In genomic region chr13:79384022-79384610, GRCh38 we compare ENCODE assay signal across 22 cellular contexts. TPM values are rescaled to one million over a fixed set of nuclear protein-coding genes. Genes with fewer than 3 reads are reported as not detected.
DNase-seq lines count a peak whose midpoint lies in the region; ATAC-seq, FAIRE-seq and TF ChIP-seq lines count a peak whose summit lies in the region.
"Had no signal": no experiment of that assay in that cellular context is flagged by ENCODE, and none has a peak within 500 bp of the region (broad histone marks: within the 10 kb centered on the region; RNA-seq: fewer than 3 reads in every experiment).

No MANE protein-coding gene starts in this region.

- H3K23me2 ChIP-seq in H1 (ENCODE audit: low read depth, low read length), result no peaks in the 10 kb centered on the region

- no peak for ATAC-seq in activated naive CD8-positive, alpha-beta T cell treated with anti-CD3 and anti-CD28 coated beads, Interleukin-2, amount 50 U/mL, for 24 hours
- ATAC-seq in GM18867 (IDR thresholded peaks at IDR 0.05; ENCODE audit: unreplicated experiment), result no peak
- ATAC-seq: left ventricle myocardium superior had no signal

- no peak overlapping the region for H4K5ac ChIP-seq in H1 (ENCODE audit: insufficient read length, low read depth, low read length)

- no peak for TF ChIP-seq POLR2A in H1 (IDR thresholded peaks at IDR 0.05; ENCODE audit: control extremely low read depth in 1 of 2, low read depth in 2 of 2, low read length in 2 of 2)

- no peak overlapping the region for H3K4ac ChIP-seq in H1 (replicated peaks; ENCODE audit: insufficient read length, low read depth, low read length)

- H3K36me3 Mint-ChIP-seq in activated naive CD8-positive, alpha-beta T cell treated with anti-CD3 and anti-CD28 coated beads, Interleukin-2, amount 50 U/mL, for 24 hours (ENCODE audit: low read depth), result peaks cover 29% of the 10 kb centered on the region
- H3K36me3 Mint-ChIP-seq in activated naive CD8-positive, alpha-beta T cell treated with anti-CD3 and anti-CD28 coated beads for 36 hours, result peaks cover 35% of the 10 kb centered on the region

- H2AK5ac ChIP-seq in H1 (ENCODE audit: low read depth, low read length), result no peak overlapping the region

- H3K4me1 Mint-ChIP-seq in activated naive CD8-positive, alpha-beta T cell treated with anti-CD3 and anti-CD28 coated beads, Interleukin-2, amount 50 U/mL, for 24 hours, result peaks cover 84% of the 10 kb centered on the region
- H3K4me1 Mint-ChIP-seq in activated naive CD8-positive, alpha-beta T cell treated with anti-CD3 and anti-CD28 coated beads for 36 hours, result peaks cover 71% of the 10 kb centered on the region

- H3K27ac ChIP-seq in H1 (ENCODE audit: low read depth, low read length), result no peak overlapping the region
- H3K27ac ChIP-seq: cardiac muscle cell, esophagus muscularis mucosa, right atrium auricular region, tibial nerve had no signal

- DNase-seq in activated naive CD8-positive, alpha-beta T cell treated with anti-CD3 and anti-CD28 coated beads, Interleukin-2, amount 50 U/mL, for 24 hours, result no peak
- no peak for DNase-seq in activated naive CD8-positive, alpha-beta T cell treated with anti-CD3 and anti-CD28 coated beads for 36 hours
- DNase-seq in NCI-H2171 (lab: John Stamatoyannopoulos, UW) (peak; percentile 22), H1 (ENCODE audit: low read depth in 1 of 2, low spot score in 2 of 2) (no peak), SIG-M5 (lab: John Stamatoyannopoulos, UW) (no peak), cerebellum (ENCODE audit: low spot score) (no peak)
- DNase-seq in activated naive CD4-positive, alpha-beta T cell treated with Interleukin-2 at 50 U/mL for 16 hours, result no peak
- DNase-seq: CD4-positive, CD25-positive, alpha-beta regulatory T cell; left ventricle myocardium superior; NCI-H187; NCI-H510A; SHP77; stimulated activated CD4-positive, alpha-beta T cell treated with anti-CD3 and anti-CD28 coated beads, Interleukin-15, amount 100 ng/mL, for 24 hours; stimulated activated naive CD4-positive, alpha-beta T cell had no signal

- WGBS in H1 (ENCODE audit: extremely low coverage in 1 of 2, insufficient coverage in 1 of 2, insufficient read length in 1 of 2, insufficient replicate concordance in 2 of 2, low coverage in 1 of 2, low lambda C conversion rate in 2 of 2, missing lambda C conversion rate in 1 of 2), 2 experiments, result 95% methylated on average over 5 of the region's 5 CpGs; no CpG with 5 or more reads in 1 of the 2 experiments

- no peak overlapping the region for H2AFZ ChIP-seq in H1 (ENCODE audit: low read length)

- no peak overlapping the region for H4K91ac ChIP-seq in H1 (replicated peaks; ENCODE audit: insufficient read length, low read length)

- no peak overlapping the region for H2BK120ac ChIP-seq in H1 (replicated peaks; ENCODE audit: low read depth, low read length)

- peaks cover 1 to 13% of the 10 kb centered on the region in 2 experiments for H4K20me1 ChIP-seq in H1 (replicated peaks in 1 of 2; ENCODE audit: control insufficient read depth in 1 of 2, insufficient read depth in 2 of 2, low read length in 2 of 2)

- no peak overlapping the region for H3K9ac ChIP-seq in H1 (replicated peaks in 1 of 4; ENCODE audit: extremely low read depth in 1 of 4, low read depth in 3 of 4, low read length in 3 of 4)

- H4K8ac ChIP-seq in H1 (ENCODE audit: extremely low read depth, insufficient read depth, low read length), result peak overlapping the region; percentile 45; the same call in 1 of the 2 replicates

- H3K27me3 ChIP-seq in H1 (replicated peaks in 1 of 4; ENCODE audit: control insufficient read depth in 3 of 4, extremely low read depth in 1 of 4, insufficient read depth in 3 of 4, low read length in 3 of 4), result no peaks in the 10 kb centered on the region
- H3K27me3 ChIP-seq: cardiac muscle cell, esophagus muscularis mucosa, right atrium auricular region, tibial nerve had no signal

- H3K18ac ChIP-seq in H1 (ENCODE audit: extremely low read depth, low read length), result no peak overlapping the region; the same call in 1 of the 2 replicates

- H3K9me3 Mint-ChIP-seq in activated naive CD8-positive, alpha-beta T cell treated with anti-CD3 and anti-CD28 coated beads, Interleukin-2, amount 50 U/mL, for 24 hours, result no peaks in the 10 kb centered on the region
- no peaks in the 10 kb centered on the region for H3K9me3 Mint-ChIP-seq in activated naive CD8-positive, alpha-beta T cell treated with anti-CD3 and anti-CD28 coated beads for 36 hours
- H3K9me3 Mint-ChIP-seq: activated T-helper 2 cell treated with anti-CD3 and anti-CD28 coated beads, Interferon-gamma antibody, Interleukin-2, Interleukin-4, amounts not matched to agents 10 μg/mL and 5 μg/mL and 100 μg/mL, durations not matched to agents 14 hours and 24 hours and 36 hours; CD4-positive, CD25-positive, alpha-beta regulatory T cell; T-helper 1 cell treated with Interleukin-12 subunit alpha and Interleukin-12 subunit beta and Interleukin-4 antibody, amounts not matched to agents 30 μg/mL and 1 μg/mL, for 36 hours had no signal

- H3K14ac ChIP-seq in H1 (ENCODE audit: insufficient read length), result no peak overlapping the region

- H3K36me3 ChIP-seq in H1 (ENCODE audit: control insufficient read depth in 2 of 4, insufficient read depth in 4 of 4, low read length in 3 of 4), result no peaks in the 10 kb centered on the region
- H3K36me3 ChIP-seq: cardiac muscle cell, esophagus muscularis mucosa, right atrium auricular region, tibial nerve had no signal

- CTCF ChIA-PET in H1 (lab: Charles Lee; ENCODE audit: partially characterized antibody), result interaction anchor here (0.7 to 0.9 kb wide), 2 partner anchors 104 to 655 kb away, joined by 3 read pairs; no protein-coding TSS in a partner anchor

- no peak overlapping the region for H3K23ac ChIP-seq in H1 (ENCODE audit: insufficient read length)

- no peaks in the 10 kb centered on the region; the same call in 1 of the 2 replicates for H3K79me1 ChIP-seq in H1 (ENCODE audit: low read depth, low read length)

- peaks cover 4 to 99% of the 10 kb centered on the region in 2 experiments; a peak in 3 of 4 replicates for H3K79me2 ChIP-seq in H1 (ENCODE audit: control insufficient read depth in 1 of 2, insufficient read depth in 2 of 2, low read length in 2 of 2)

- POLR2A ChIA-PET in H1 (lab: Charles Lee; ENCODE audit: partially characterized antibody), result no interaction called here

- H2BK5ac ChIP-seq in H1 (ENCODE audit: low read depth, low read length), result no peak overlapping the region

- no peak overlapping the region for H2BK12ac ChIP-seq in H1 (ENCODE audit: low read depth, low read length)

- H3K56ac ChIP-seq in H1 (replicated peaks; ENCODE audit: insufficient read length, low read depth, low read length), result no peak overlapping the region

- no peaks in the 10 kb centered on the region for H3K9me3 ChIP-seq in H1 (ENCODE audit: insufficient read depth in 2 of 2, low read depth in 1 of 2, low read length in 1 of 2)
- H3K9me3 ChIP-seq: esophagus muscularis mucosa, right atrium auricular region, tibial nerve had no signal

- TF ChIP-seq EP300 in H1 (IDR thresholded peaks at IDR 0.05; ENCODE audit: borderline replicate concordance in 1 of 2, low read depth in 2 of 2, low read length in 2 of 2), result no peak

- no peaks in the 10 kb centered on the region for H3K27me3 Mint-ChIP-seq in activated naive CD8-positive, alpha-beta T cell treated with anti-CD3 and anti-CD28 coated beads, Interleukin-2, amount 50 U/mL, for 24 hours
- H3K27me3 Mint-ChIP-seq in activated naive CD8-positive, alpha-beta T cell treated with anti-CD3 and anti-CD28 coated beads for 36 hours, result no peaks in the 10 kb centered on the region
- H3K27me3 Mint-ChIP-seq: CD4-positive, CD25-positive, alpha-beta regulatory T cell had no signal

- H3K27ac Mint-ChIP-seq in activated naive CD8-positive, alpha-beta T cell treated with anti-CD3 and anti-CD28 coated beads, Interleukin-2, amount 50 U/mL, for 24 hours, result peak overlapping the region; percentile 43
- H3K27ac Mint-ChIP-seq in activated naive CD8-positive, alpha-beta T cell treated with anti-CD3 and anti-CD28 coated beads for 36 hours, result no peak overlapping the region
- H3K27ac Mint-ChIP-seq: activated T-helper 2 cell treated with anti-CD3 and anti-CD28 coated beads, Interferon-gamma antibody, Interleukin-2, Interleukin-4, amounts not matched to agents 10 μg/mL and 5 μg/mL and 100 μg/mL, durations not matched to agents 14 hours and 24 hours and 36 hours; T-helper 1 cell treated with Interleukin-12 subunit alpha and Interleukin-12 subunit beta and Interleukin-4 antibody, amounts not matched to agents 30 μg/mL and 1 μg/mL, for 36 hours had no signal

- no peak overlapping the region; the same call in 1 of the 2 replicates for H2BK15ac ChIP-seq in H1 (ENCODE audit: low read length)

- TF ChIP-seq RAD21 in H1 (IDR thresholded peaks at IDR 0.05 in 1 of 2, conservative IDR thresholded peaks at IDR 0.05 in 1 of 2; ENCODE audit: low read depth in 2 of 2, low read length in 2 of 2), result no peak

- peak overlapping the region in 1 of 2 experiments; percentile 49; a peak in 1 of 4 replicates for H3K4me2 ChIP-seq in H1 (ENCODE audit: insufficient read depth in 1 of 2, low read depth in 2 of 2, low read length in 2 of 2)

- FAIRE-seq in H1 (lab: Jason Lieb, UNC), result no peak
- FAIRE-seq: HTR-8/SVneo had no signal

- no peak overlapping the region for H3K4me3 Mint-ChIP-seq in activated naive CD8-positive, alpha-beta T cell treated with anti-CD3 and anti-CD28 coated beads, Interleukin-2, amount 50 U/mL, for 24 hours
- no peak overlapping the region for H3K4me3 Mint-ChIP-seq in activated naive CD8-positive, alpha-beta T cell treated with anti-CD3 and anti-CD28 coated beads for 36 hours
- H3K4me3 Mint-ChIP-seq: T-helper 1 cell treated with Interleukin-12 subunit alpha and Interleukin-12 subunit beta and Interleukin-4 antibody, amounts not matched to agents 30 μg/mL and 1 μg/mL, for 36 hours had no signal

- H3K4me1 ChIP-seq in H1 (replicated peaks in 1 of 4; ENCODE audit: control insufficient read depth in 3 of 4, insufficient read depth in 4 of 4, low read length in 3 of 4), result peaks cover 0 to 5% (median 1%) of the 10 kb centered on the region in 4 experiments; a peak in 4 of 7 replicates

- peak overlapping the region in 1 of 4 experiments; percentile 7; a peak in 1 of 8 replicates for H3K4me3 ChIP-seq in H1 (ENCODE audit: extremely low read depth in 1 of 4, insufficient read depth in 2 of 4, low read depth in 3 of 4, low read length in 4 of 4)
- H3K4me3 ChIP-seq: cardiac muscle cell, esophagus muscularis mucosa, right atrium auricular region, tibial nerve had no signal

- H2BK20ac ChIP-seq in H1 (ENCODE audit: low read length), result no peak overlapping the region

- no peak for TF ChIP-seq CTCF in H1 (IDR thresholded peaks at IDR 0.05; ENCODE audit: control extremely low read depth in 1 of 3, insufficient read depth in 1 of 3, low read depth in 1 of 3, low read length in 3 of 3)

RNA-seq across cellular contexts. Expression of gene RBM26, which starts 21.9 kb away (rescaled TPM):
- 10 to 100 TPM; 60.0 to 60.7 TPM for total RNA-seq in activated naive CD8-positive, alpha-beta T cell treated with anti-CD3 and anti-CD28 coated beads for 36 hours
- total RNA-seq in H1 (2021; fragmentation: NEBNext Ultra II Directional; extraction: Animal tissue kit (Norgen Biotek cat#: 25700)), result 64.3 and 65.5 TPM in 2 replicates
- polyA plus RNA-seq in H1 (2011; rRNA removed), result 15.0 and 20.3 TPM in 2 replicates
- 24.5 TPM for polyA plus RNA-seq in H1 (2011; cell fraction: cytosol; rRNA removed)
- polyA plus RNA-seq in H1 (2011; cell fraction: nucleus; rRNA removed), result 30.2 TPM
- polyA plus RNA-seq in H1 (2012, experiment 1 of 2), result 23.4 to 44.0 TPM (median 28.1 TPM) in 4 replicates
- 2.5 TPM for polyA plus RNA-seq in H1 (2012, experiment 2 of 2)
- 50.5 TPM for polyA plus RNA-seq in H1 (2013, experiment 1 of 2)
- 41.9 TPM for polyA plus RNA-seq in H1 (2013, experiment 2 of 2)
- 34.8 and 35.5 TPM in 2 replicates for polyA minus RNA-seq in H1 (2011; rRNA and poly(A)+ RNA removed)
- 21.1 TPM for polyA minus RNA-seq in H1 (2011; cell fraction: cytosol; rRNA and poly(A)+ RNA removed)
- polyA minus RNA-seq in H1 (2011; cell fraction: nucleus; rRNA and poly(A)+ RNA removed), result 92.9 TPM
- 71.5 TPM for total RNA-seq in cerebellum
